Comparison of ENCODE assay signal across 9 cellular contexts in the genomic region with DNA sequence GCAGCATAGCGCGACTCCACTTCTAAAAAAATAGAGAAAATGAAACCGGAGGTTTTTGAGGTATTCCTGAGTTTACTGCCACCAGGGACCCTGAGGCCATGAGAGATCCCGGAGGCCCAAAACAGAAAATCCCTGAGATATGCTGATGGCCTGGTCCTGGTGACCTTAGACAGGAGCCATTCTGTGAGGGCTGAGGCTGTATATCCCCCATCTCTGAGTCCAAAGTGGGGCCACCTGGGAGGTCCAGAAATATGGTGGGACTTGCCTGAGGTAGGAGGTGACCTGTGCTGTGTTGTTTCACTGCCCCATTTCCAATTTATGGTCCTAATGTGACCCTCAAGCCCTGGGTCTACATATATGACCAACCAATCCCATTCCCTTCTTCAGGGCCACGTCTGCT. TPM values are rescaled to one million over a fixed set of nuclear protein-coding genes. Genes with fewer than 3 reads are reported as not detected.
"Had no signal": no experiment of that assay in that cellular context is flagged by ENCODE, and none has a peak within 500 bp of the region (broad histone marks: within the 10 kb centered on the region; RNA-seq: fewer than 3 reads in every experiment).

No MANE protein-coding gene starts in this region.

RNA-seq across cellular contexts. Expression of gene CLEC17A, which starts 1.5 kb away (rescaled TPM):
- total RNA-seq: activated CD4-positive, alpha-beta T cell treated with anti-CD3 and anti-CD28 coated beads, Interleukin-2, amount 10 ng/mL, durations not matched to agents 7 days and 5 days; activated CD8-positive, alpha-beta T cell treated with anti-CD3 and anti-CD28 coated beads, Interleukin-2, amount 10 ng/mL, durations not matched to agents 7 days and 5 days; ascending aorta; cardiac muscle cell; chondrocyte; LHCN-M2; NCI-H460; Right ventricle myocardium superior; T-helper 1 cell treated with Interleukin-12 subunit alpha and Interleukin-12 subunit beta and Interleukin-4 antibody, amounts not matched to agents 30 ng/mL and 1 ng/mL, for 36 hours had no signal
- polyA plus RNA-seq: cardiac muscle cell had no signal
